21 cellular contexts compared by ENCODE assay signal in genomic region chr4:182063651-182064050, GRCh38.
DNase-seq lines count a peak whose midpoint lies in the region; ATAC-seq, FAIRE-seq and TF ChIP-seq lines count a peak whose summit lies in the region.
"Had no signal": no experiment of that assay in that cellular context is flagged by ENCODE, and none has a peak within 500 bp of the region (broad histone marks: within the 10 kb centered on the region; RNA-seq: fewer than 3 reads in every experiment).

No MANE protein-coding gene starts in this region.

- no peaks in the 10 kb centered on the region for H4K20me1 ChIP-seq in MM.1S (ENCODE audit: insufficient read depth, low read length)
- no peaks in the 10 kb centered on the region for H4K20me1 ChIP-seq in keratinocyte (ENCODE audit: control insufficient read depth, extremely low read depth, insufficient read depth, low read length)
- no peaks in the 10 kb centered on the region for H4K20me1 ChIP-seq in SK-N-SH (ENCODE audit: insufficient read depth)
- H4K20me1 ChIP-seq: BLaER1 had no signal

- H3K36me3 ChIP-seq in MM.1S (replicated peaks; ENCODE audit: insufficient read depth, low read length) (no peaks in the 10 kb centered on the region), keratinocyte (ENCODE audit: control insufficient read depth in 2 of 2, extremely low read depth in 1 of 2, insufficient read depth in 2 of 2, low read length in 2 of 2) (no peaks in the 10 kb centered on the region), SK-N-SH (replicated peaks in 1 of 2; ENCODE audit: control insufficient read depth in 1 of 2, insufficient read depth in 2 of 2, low read length in 1 of 2) (no peaks in the 10 kb centered on the region), stomach (no peaks in the 10 kb centered on the region)
- H3K36me3 ChIP-seq: BLaER1, SJCRH30 had no signal

- no peaks in the 10 kb centered on the region for H3K9me1 ChIP-seq in keratinocyte (ENCODE audit: control insufficient read depth, extremely low read depth, insufficient read depth, low read length)

- H3K9me3 Mint-ChIP-seq in osteocyte (ENCODE audit: unreplicated experiment): no peaks in the 10 kb centered on the region
- H3K9me3 Mint-ChIP-seq: CD8-positive, alpha-beta T cell had no signal

- peak; percentile 21 for DNase-seq in EH (ENCODE audit: low read depth)
- DNase-seq in MM.1S: no peak
- DNase-seq in keratinocyte (ENCODE audit: low read depth, low spot score): no peak
- DNase-seq in osteocyte (ENCODE audit: extremely low spot score, unreplicated experiment): no peak
- no peak for DNase-seq in SK-N-SH
- DNase-seq in left colon: no peak
- no peak for DNase-seq in NAMALWA (ENCODE audit: low spot score)
- DNase-seq in stomach: no peak
- DNase-seq: CD8-positive, alpha-beta T cell; H9; KG1; NCI-H1105 treated with DMSO at 0.1 percent for 48 hours; NCI-H2081; NCI-H2171; NCI-H345; NCI-H524 treated with DMSO at 0.1 percent for 48 hours had no signal

- H3F3A ChIP-seq in MM.1S (ENCODE audit: insufficient read depth, low read length) (peaks cover 6% of the 10 kb centered on the region; the same call in 1 of the 2 replicates), SK-N-SH (replicated peaks; ENCODE audit: insufficient read depth) (peaks cover 6% of the 10 kb centered on the region)

- H3K27ac Mint-ChIP-seq in osteocyte (ENCODE audit: unreplicated experiment): peak overlapping the region; percentile 85
- H3K27ac Mint-ChIP-seq: CD8-positive, alpha-beta T cell had no signal

- H2AFZ ChIP-seq in MM.1S (ENCODE audit: low read length): no peak overlapping the region
- no peak overlapping the region for H2AFZ ChIP-seq in keratinocyte (ENCODE audit: control insufficient read depth, low read length)
- no peak overlapping the region for H2AFZ ChIP-seq in SK-N-SH (ENCODE audit: low read depth)

- POLR2A ChIA-PET in SK-N-SH (lab: Yijun Ruan, JAX): no interaction called here

- peaks cover 37% of the 10 kb centered on the region for H3K4me1 Mint-ChIP-seq in osteocyte (ENCODE audit: unreplicated experiment)

- no peak overlapping the region for H3K4me3 ChIP-seq in MM.1S (ENCODE audit: low read length)
- H3K4me3 ChIP-seq in keratinocyte (ENCODE audit: control insufficient read depth in 2 of 3, extremely low read depth in 1 of 3, insufficient read depth in 2 of 3, low read depth in 1 of 3, low read length in 3 of 3): no peak overlapping the region
- H3K4me3 ChIP-seq in SK-N-SH (ENCODE audit: low read depth in 2 of 2, low read length in 1 of 2): no peak overlapping the region
- no peak overlapping the region for H3K4me3 ChIP-seq in stomach
- H3K4me3 ChIP-seq: BLaER1, SJCRH30 had no signal

- no peak for TF ChIP-seq RAD21 in SK-N-SH (IDR thresholded peaks at IDR 0.05; ENCODE audit: low read length)

- H3K27ac ChIP-seq in MM.1S (ENCODE audit: low read length): no peak overlapping the region
- no peak overlapping the region for H3K27ac ChIP-seq in keratinocyte (ENCODE audit: control insufficient read depth, insufficient read depth, low read length)
- H3K27ac ChIP-seq in SK-N-SH (ENCODE audit: low read depth in 2 of 2, low read length in 1 of 2): no peak overlapping the region
- no peak overlapping the region for H3K27ac ChIP-seq in stomach
- H3K27ac ChIP-seq: 22Rv1, BLaER1, SJCRH30 had no signal

- peaks cover 18% of the 10 kb centered on the region for H3K4me1 ChIP-seq in MM.1S (ENCODE audit: low read length)
- peaks cover 11% of the 10 kb centered on the region for H3K4me1 ChIP-seq in keratinocyte (ENCODE audit: control insufficient read depth, extremely low read depth, insufficient read depth, low read length)
- peaks cover 0 to 17% of the 10 kb centered on the region in 2 experiments; a peak in 2 of 4 replicates for H3K4me1 ChIP-seq in SK-N-SH (ENCODE audit: control insufficient read depth in 1 of 2, insufficient read depth in 2 of 2, low read depth in 1 of 2, low read length in 1 of 2)
- no peaks in the 10 kb centered on the region for H3K4me1 ChIP-seq in stomach
- H3K4me1 ChIP-seq: BLaER1 had no signal

- TF ChIP-seq EP300 in SK-N-SH (IDR thresholded peaks at IDR 0.05; ENCODE audit: borderline replicate concordance in 1 of 2, low read depth in 1 of 2, low read length in 1 of 2) (no peak), stomach (IDR thresholded peaks at IDR 0.05) (no peak)

- H3K36me3 Mint-ChIP-seq in osteocyte (ENCODE audit: unreplicated experiment): peaks cover 2% of the 10 kb centered on the region
- H3K36me3 Mint-ChIP-seq: CD8-positive, alpha-beta T cell had no signal

- no peaks in the 10 kb centered on the region for H3K9me2 ChIP-seq in MM.1S (replicated peaks; ENCODE audit: insufficient read depth, low read length)
- no peaks in the 10 kb centered on the region for H3K9me2 ChIP-seq in SK-N-SH

- CTCF ChIA-PET in SK-N-SH (lab: Yijun Ruan, JAX): no interaction called here

- H3K27me3 Mint-ChIP-seq in osteocyte (ENCODE audit: unreplicated experiment): no peaks in the 10 kb centered on the region

- no peak for TF ChIP-seq CTCF in MM.1S (IDR thresholded peaks at IDR 0.05; ENCODE audit: low read length)
- TF ChIP-seq CTCF in keratinocyte (optimal IDR thresholded peaks at IDR 0.05 in 1 of 3, IDR thresholded peaks at IDR 0.05 in 1 of 3, conservative IDR thresholded peaks at IDR 0.05 in 1 of 3; ENCODE audit: extremely low read depth in 1 of 3, insufficient read depth in 2 of 3, low read length in 3 of 3): no peak
- no peak for TF ChIP-seq CTCF in osteocyte (IDR thresholded peaks at IDR 0.05)
- TF ChIP-seq CTCF in SK-N-SH (IDR thresholded peaks at IDR 0.05): no peak
- TF ChIP-seq CTCF in stomach (IDR thresholded peaks at IDR 0.05): no peak

- intact Hi-C loops in left colon (cut with DNase I, micrococcal nuclease): no loop called here
- intact Hi-C loops in stomach (cut with DNase I; ENCODE audit: low total_unique reads): no loop called here

- peak; percentile 23 for FAIRE-seq in keratinocyte (lab: Jason Lieb, UNC)
- FAIRE-seq: G401.6, RCC 7860 had no signal

- no peak for ATAC-seq in left colon
- ATAC-seq: CD8-positive, alpha-beta T cell had no signal

- H3K79me2 ChIP-seq in MM.1S (ENCODE audit: low read length) (no peaks in the 10 kb centered on the region), keratinocyte (ENCODE audit: control insufficient read depth, insufficient read depth, low read length) (no peaks in the 10 kb centered on the region), SK-N-SH (ENCODE audit: insufficient read depth) (no peaks in the 10 kb centered on the region)

- H3K4me2 ChIP-seq in MM.1S (ENCODE audit: low read depth, low read length) (peak overlapping the region; percentile 26; the same call in 1 of the 2 replicates), keratinocyte (ENCODE audit: control insufficient read depth, extremely low read depth, insufficient read depth, low read depth, low read length) (no peak overlapping the region), SK-N-SH (no peak overlapping the region)
- H3K4me2 ChIP-seq: BLaER1 had no signal

- H3K27me3 ChIP-seq in MM.1S (replicated peaks; ENCODE audit: insufficient read depth, low read length) (no peaks in the 10 kb centered on the region), keratinocyte (ENCODE audit: control insufficient read depth, extremely low read depth, insufficient read depth, low read length) (no peaks in the 10 kb centered on the region), SK-N-SH (ENCODE audit: insufficient read depth) (no peaks in the 10 kb centered on the region), stomach (no peaks in the 10 kb centered on the region)
- H3K27me3 ChIP-seq: BLaER1, SJCRH30 had no signal

- WGBS in SK-N-SH (ENCODE audit: low lambda C conversion rate): 86% methylated on average over 2 of the region's 2 CpGs
- WGBS in stomach, 5 donors: 74 to 92% (median 87%) methylated on average over 2 of the region's 2 CpGs

- TF ChIP-seq POLR2A in stomach (IDR thresholded peaks at IDR 0.05): no peak

- H3K9ac ChIP-seq in MM.1S (ENCODE audit: low read length): no peak overlapping the region
- H3K9ac ChIP-seq in keratinocyte (ENCODE audit: control insufficient read depth, extremely low read depth, insufficient read depth, low read length): no peak overlapping the region
- H3K9ac ChIP-seq in SK-N-SH: no peak overlapping the region
- H3K9ac ChIP-seq: BLaER1 had no signal

- no peak overlapping the region for H3K4me3 Mint-ChIP-seq in osteocyte (ENCODE audit: unreplicated experiment)
- H3K4me3 Mint-ChIP-seq: CD8-positive, alpha-beta T cell; H9 had no signal

- H3K9me3 ChIP-seq in MM.1S (replicated peaks; ENCODE audit: insufficient read depth, low read length): no peaks in the 10 kb centered on the region
- H3K9me3 ChIP-seq in keratinocyte (ENCODE audit: control insufficient read depth, low read depth, low read length): no peaks in the 10 kb centered on the region
- no peaks in the 10 kb centered on the region for H3K9me3 ChIP-seq in SK-N-SH
- H3K9me3 ChIP-seq in stomach: no peaks in the 10 kb centered on the region
- H3K9me3 ChIP-seq: BLaER1, SJCRH30 had no signal

- dilution Hi-C loops in keratinocyte (cut with MboI; ENCODE audit: extremely low pct_ligation_motif_present, low sequenced_read_pairs): no loop called here

TF ChIP-seq in SK-N-SH, 30 proteins besides CTCF, POLR2A, EP300 and RAD21 (continues in another document):
- no peak for TF ChIP-seq MXI1 (IDR thresholded peaks at IDR 0.05; ENCODE audit: low read depth, low read length)
- TF ChIP-seq REST (IDR thresholded peaks at IDR 0.05; ENCODE audit: low read depth, low read length): no peak
- TF ChIP-seq YY1 (IDR thresholded peaks at IDR 0.05; ENCODE audit: low read depth): no peak
- no peak for TF ChIP-seq FOXM1 (IDR thresholded peaks at IDR 0.05; ENCODE audit: low read depth)
